1 cellular context compared by ENCODE assay signal in genomic region chr17:50480854-50481490, GRCh38.
TF ChIP-seq lines count a peak whose summit lies in the region.

No MANE protein-coding gene starts in this region.

TF ChIP-seq in IMR-90, 13 proteins besides CTCF, POLR2A, EP300 and RAD21:
- 0 out of 2 replicates have a peak, but pooled peaks have one; percentile 21 for TF ChIP-seq RFX5 (IDR thresholded peaks at IDR 0.05; ENCODE audit: low read depth, low read length)
- no peak for TF ChIP-seq BHLHE40 (IDR thresholded peaks at IDR 0.05; ENCODE audit: low read depth, low read length)
